Comparison of ENCODE assay signal across 8 cellular contexts in the genomic region with DNA sequence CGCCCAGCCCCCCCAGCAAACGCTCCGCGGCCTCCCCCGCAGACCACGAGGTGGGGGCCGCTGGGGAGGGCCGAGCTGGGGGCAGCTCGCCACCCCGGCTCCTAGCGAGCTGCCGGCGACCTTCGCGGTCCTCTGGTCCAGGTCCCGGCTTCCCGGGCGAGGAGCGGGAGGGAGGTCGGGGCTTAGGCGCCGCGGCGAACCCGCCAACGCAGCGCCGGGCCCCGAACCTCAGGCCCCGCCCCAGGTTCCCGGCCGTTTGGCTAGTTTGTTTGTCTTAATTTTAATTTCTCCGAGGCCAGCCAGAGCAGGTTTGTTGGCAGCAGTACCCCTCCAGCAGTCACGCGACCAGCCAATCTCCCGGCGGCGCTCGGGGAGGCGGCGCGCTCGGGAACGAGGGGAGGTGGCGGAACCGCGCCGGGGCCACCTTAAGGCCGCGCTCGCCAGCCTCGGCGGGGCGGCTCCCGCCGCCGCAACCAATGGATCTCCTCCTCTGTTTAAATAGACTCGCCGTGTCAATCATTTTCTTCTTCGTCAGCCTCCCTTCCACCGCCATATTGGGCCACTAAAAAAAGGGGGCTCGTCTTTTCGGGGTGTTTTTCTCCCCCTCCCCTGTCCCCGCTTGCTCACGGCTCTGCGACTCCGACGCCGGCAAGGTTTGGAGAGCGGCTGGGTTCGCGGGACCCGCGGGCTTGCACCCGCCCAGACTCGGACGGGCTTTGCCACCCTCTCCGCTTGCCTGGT. TPM values are rescaled to one million over a fixed set of nuclear protein-coding genes. Genes with fewer than 3 reads are reported as not detected.
DNase-seq lines count a peak whose midpoint lies in the region; ATAC-seq and TF ChIP-seq lines count a peak whose summit lies in the region.

Gene CDKN1B (plus strand): TSS at position 524 of the 741 bp plus-strand sequence. CDS start 472 bp downstream, outside the sequence.

- peaks cover 41% of the 10 kb centered on the region for H3K4me1 ChIP-seq in Caco-2

- H3K27me3 Mint-ChIP-seq in Caco-2 (ENCODE audit: insufficient read depth, unreplicated experiment), result no peaks in the 10 kb centered on the region
- H3K27me3 Mint-ChIP-seq in IgD-negative memory B cell, result no peaks in the 10 kb centered on the region

- POLR2A ChIA-PET in Caco-2 (lab: Charles Lee), result interaction anchor here (0.6 to 2.0 kb wide), 10 partner anchors 9 to 451 kb away, joined by 3 to 15 read pairs (median 5); no protein-coding TSS in a partner anchor

- H3K4me3 ChIP-seq in Caco-2 (ENCODE audit: low read depth, low read length), result peak within 1 kb of the TSS; percentile 77

- peaks cover 2% of the 10 kb centered on the region for H3K36me3 ChIP-seq in Caco-2 (ENCODE audit: control insufficient read depth, insufficient read depth, low read length)

- H3K4me3 Mint-ChIP-seq in Caco-2 (ENCODE audit: unreplicated experiment) (peak within 1 kb of the TSS; percentile 76), IgD-negative memory B cell (peak within 1 kb of the TSS; percentile 92 to 99 (median 98))

- H3K9me3 Mint-ChIP-seq in Caco-2 (ENCODE audit: unreplicated experiment), result no peaks in the 10 kb centered on the region
- H3K9me3 Mint-ChIP-seq in IgD-negative memory B cell, result no peaks in the 10 kb centered on the region

- H3K4me1 Mint-ChIP-seq in Caco-2 (ENCODE audit: low read depth, unreplicated experiment), result peaks cover 47% of the 10 kb centered on the region
- peaks cover 39 to 46% (median 44%) of the 10 kb centered on the region in 3 donors for H3K4me1 Mint-ChIP-seq in IgD-negative memory B cell

- CTCF ChIA-PET in Caco-2 (lab: Charles Lee), result interaction anchor here (0.6 to 2.3 kb wide), 3 partner anchors 20 to 367 kb away, joined by 3 to 19 read pairs (median 3); no protein-coding TSS in a partner anchor

- H3K36me3 Mint-ChIP-seq in Caco-2 (ENCODE audit: insufficient read depth, unreplicated experiment) (peaks cover 51% of the 10 kb centered on the region), IgD-negative memory B cell (peaks cover 18% of the 10 kb centered on the region)

- DNase-seq in Caco-2 (peak; percentile 97), OCI-M1 (lab: John Stamatoyannopoulos, UW) (peak; percentile 96), activated T-cell treated with anti-CD3 and anti-CD28 coated beads for 24 hours (ENCODE audit: low read depth) (peak; percentile 81), epidermal melanocyte (ENCODE audit: insufficient read length, low spot score) (peak; percentile 80), middle frontal gyrus (ENCODE audit: extremely low spot score, low spot score) (peak; percentile 85)
- peak; percentile 79 to 82 for DNase-seq in stimulated activated CD8-positive, alpha-beta memory T cell treated with anti-CD3 and anti-CD28 coated beads, Interleukin-2, amount 100 ng/mL, for 48 hours (ENCODE audit: low read depth in 2 of 2)

- no peaks in the 10 kb centered on the region for H3K9me3 ChIP-seq in Caco-2

- no TSS peak for BruUV-seq in Caco-2 (replicated peaks; lab: Mats Ljungman, UMichigan)

- no peaks in the 10 kb centered on the region for H3K27me3 ChIP-seq in Caco-2 (replicated peaks; ENCODE audit: control insufficient read depth, insufficient read depth, low read length)

- intact Hi-C loops in Caco-2 (cut with micrococcal nuclease; ENCODE audit: unreplicated experiment), result loop anchor here (1.0 to 10.0 kb wide), 7 partner anchors 8 to 452 kb away; partner anchors contain the start of genes BORCS5, DUSP16 and LRP6

- peak within 1 kb of the TSS; percentile 71 for H3K27ac Mint-ChIP-seq in Caco-2 (ENCODE audit: unreplicated experiment)
- H3K27ac Mint-ChIP-seq in IgD-negative memory B cell, result peak within 1 kb of the TSS; percentile 95 to 98 (median 96)

- ATAC-seq in GM21515 (IDR thresholded peaks at IDR 0.05; ENCODE audit: unreplicated experiment), result peak; percentile 38

- TF ChIP-seq CTCF in Caco-2 (IDR thresholded peaks at IDR 0.05; ENCODE audit: insufficient read depth in 1 of 2, low read depth in 1 of 2, low read length in 1 of 2, severe bottlenecking in 1 of 2, unreplicated experiment in 1 of 2), result no peak

RNA-seq across cellular contexts. Expression of gene CDKN1B, which starts in this region (rescaled TPM):
- 107 and 115 TPM in 2 replicates for total RNA-seq in Caco-2 (2022)
- 12.5 TPM for polyA plus RNA-seq in IgD-negative memory B cell

Comparison
In these comparisons a context has a peak if more than half of its experiments do, and no peak if none do; other contexts are left out.
1. Peak in every context shown above with its lines: DNase-seq, ATAC-seq and H3K4me3 ChIP-seq.